1 cellular context compared by ENCODE assay signal in the genomic region with DNA sequence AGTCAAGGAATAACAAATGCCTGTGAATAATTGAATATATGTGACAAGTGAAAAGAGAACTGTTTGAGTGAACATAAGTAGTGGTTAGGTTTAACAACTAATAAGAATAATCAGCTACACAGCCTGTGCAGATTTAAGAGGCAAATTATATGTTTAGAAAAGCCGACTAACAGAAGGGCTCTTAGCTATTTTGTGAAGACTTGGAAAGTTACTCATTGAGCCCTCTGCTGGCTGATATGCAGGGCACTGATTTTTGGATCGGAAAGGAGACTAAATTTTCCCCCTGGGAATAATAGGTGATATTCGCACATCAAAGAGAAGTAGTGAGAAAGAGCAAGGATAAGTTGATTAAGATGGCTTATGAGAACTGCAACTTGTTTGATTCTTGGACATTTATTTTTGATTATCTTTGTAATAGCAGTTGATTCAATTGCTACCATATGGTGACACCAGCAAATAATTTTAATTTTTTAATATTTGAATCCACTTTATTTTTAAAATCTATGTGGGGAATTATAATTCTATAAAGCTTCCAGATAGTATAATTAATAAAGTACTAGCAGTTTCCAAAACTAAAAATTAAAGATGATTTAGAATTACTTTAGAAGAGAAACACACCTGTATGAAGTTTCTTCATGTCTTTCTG.
TF ChIP-seq lines count a peak whose summit lies in the region.

No MANE protein-coding gene starts in this region.

TF ChIP-seq in A549, 52 proteins besides CTCF, POLR2A, EP300 and RAD21 (continued from another document):
- no peak for TF ChIP-seq POLR2AphosphoS2 (conservative IDR thresholded peaks at IDR 0.05; ENCODE audit: low read length)
- TF ChIP-seq MAX (IDR thresholded peaks at IDR 0.05) = no peak
- TF ChIP-seq, protein P1, sequence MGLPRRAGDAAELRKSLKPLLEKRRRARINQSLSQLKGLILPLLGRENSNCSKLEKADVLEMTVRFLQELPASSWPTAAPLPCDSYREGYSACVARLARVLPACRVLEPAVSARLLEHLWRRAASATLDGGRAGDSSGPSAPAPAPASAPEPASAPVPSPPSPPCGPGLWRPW (IDR thresholded peaks at IDR 0.05) = no peak
- no peak for TF ChIP-seq TFCP2L1 (CRISPR knock-in tag; IDR thresholded peaks at IDR 0.05)
- no peak for TF ChIP-seq CBX8 (IDR thresholded peaks at IDR 0.05)
- no peak for TF ChIP-seq ZFP36 (IDR thresholded peaks at IDR 0.05; ENCODE audit: borderline replicate concordance, partially characterized antibody)
- TF ChIP-seq MAZ (IDR thresholded peaks at IDR 0.05; ENCODE audit: borderline replicate concordance, low read depth, low read length) = no peak
- no peak for TF ChIP-seq NPAS2 (CRISPR knock-in tag; IDR thresholded peaks at IDR 0.05; ENCODE audit: borderline replicate concordance)
